Comparison of ENCODE assay signal across 1 cellular context in the genomic region with DNA sequence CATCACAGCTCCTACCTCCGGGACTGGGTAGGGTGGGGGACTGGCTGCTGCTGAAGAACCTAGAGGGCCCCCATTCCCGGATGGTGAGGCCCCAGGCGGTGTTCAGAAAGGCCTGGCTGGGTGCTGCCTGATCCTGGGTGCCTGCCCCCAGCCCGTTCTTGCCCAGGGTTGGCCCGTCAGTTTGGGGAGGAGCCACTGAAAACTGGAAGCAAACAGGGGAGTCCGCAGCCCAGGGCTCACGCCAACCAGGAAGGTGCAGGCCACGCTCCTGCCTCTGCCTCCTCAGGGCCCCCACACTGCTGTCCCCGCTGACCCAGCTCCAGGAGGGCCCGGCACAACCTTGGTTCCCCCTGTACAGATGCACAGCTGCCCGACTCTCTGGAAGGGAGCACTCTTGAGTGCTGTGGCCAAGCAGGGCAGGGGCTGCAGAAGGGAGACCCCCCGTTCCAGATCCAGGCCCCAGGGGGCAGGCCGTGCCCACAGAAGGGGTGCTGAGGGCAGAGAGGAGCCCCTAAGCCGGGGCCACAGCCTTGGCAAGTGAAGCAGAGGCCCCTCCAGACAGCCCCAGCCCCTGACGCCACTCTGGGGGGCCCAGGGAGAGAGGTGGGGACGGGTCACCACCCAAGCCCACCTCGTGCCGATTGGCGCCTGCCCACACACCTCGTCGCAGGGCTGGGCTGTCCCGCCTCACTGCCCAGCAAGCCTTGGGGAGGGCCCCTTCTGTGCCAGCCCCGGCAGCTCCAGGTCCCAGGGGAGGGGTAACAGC.
TF ChIP-seq lines count a peak whose summit lies in the region.

No MANE protein-coding gene starts in this region.

TF ChIP-seq in HepG2, 621 proteins besides CTCF, POLR2A, EP300 and RAD21 (continues in another document):
- TF ChIP-seq, protein P1, sequence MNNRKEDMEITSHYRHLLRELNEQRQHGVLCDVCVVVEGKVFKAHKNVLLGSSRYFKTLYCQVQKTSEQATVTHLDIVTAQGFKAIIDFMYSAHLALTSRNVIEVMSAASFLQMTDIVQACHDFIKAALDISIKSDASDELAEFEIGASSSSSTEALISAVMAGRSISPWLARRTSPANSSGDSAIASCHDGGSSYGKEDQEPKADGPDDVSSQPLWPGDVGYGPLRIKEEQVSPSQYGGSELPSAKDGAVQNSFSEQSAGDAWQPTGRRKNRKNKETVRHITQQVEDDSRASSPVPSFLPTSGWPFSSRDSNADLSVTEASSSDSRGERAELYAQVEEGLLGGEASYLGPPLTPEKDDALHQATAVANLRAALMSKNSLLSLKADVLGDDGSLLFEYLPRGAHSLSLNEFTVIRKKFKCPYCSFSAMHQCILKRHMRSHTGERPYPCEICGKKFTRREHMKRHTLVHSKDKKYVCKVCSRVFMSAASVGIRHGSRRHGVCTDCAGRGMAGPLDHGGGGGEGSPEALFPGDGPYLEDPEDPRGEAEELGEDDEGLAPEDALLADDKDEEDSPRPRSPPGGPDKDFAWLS (CRISPR knock-in tag; IDR thresholded peaks at IDR 0.05; ENCODE audit: borderline replicate concordance): no peak
- TF ChIP-seq MYC (CRISPR knock-in tag; IDR thresholded peaks at IDR 0.05; ENCODE audit: borderline replicate concordance) (no peak), ELF1 (CRISPR knock-in tag; IDR thresholded peaks at IDR 0.05) (peak; percentile 57), MAFG (CRISPR knock-in tag; IDR thresholded peaks at IDR 0.05) (no peak), TBX3 (IDR thresholded peaks at IDR 0.05; ENCODE audit: borderline replicate concordance) (no peak), NFYB (CRISPR knock-in tag; IDR thresholded peaks at IDR 0.05) (0 out of 2 replicates have a peak, but pooled peaks have one; percentile 10), ZNF792 (CRISPR knock-in tag; IDR thresholded peaks at IDR 0.05) (no peak), NFRKB (IDR thresholded peaks at IDR 0.05) (no peak), ZNF335 (CRISPR knock-in tag; IDR thresholded peaks at IDR 0.05) (0 out of 2 replicates have a peak, but pooled peaks have one; percentile 37), ZNF331 (CRISPR knock-in tag; IDR thresholded peaks at IDR 0.05) (0 out of 2 replicates have a peak, but pooled peaks have one; percentile 12), ZNF619 (CRISPR knock-in tag; IDR thresholded peaks at IDR 0.05) (no peak), NFIB (CRISPR knock-in tag; IDR thresholded peaks at IDR 0.05; ENCODE audit: borderline replicate concordance) (peak; percentile 79; the same call in 1 of the 2 replicates), FOSL2 (CRISPR knock-in tag; IDR thresholded peaks at IDR 0.05) (no peak), TAF15 (IDR thresholded peaks at IDR 0.05; ENCODE audit: low read depth, low read length, poor library complexity, severe bottlenecking) (no peak), XBP1 (CRISPR knock-in tag; IDR thresholded peaks at IDR 0.05) (no peak), HNF4G (IDR thresholded peaks at IDR 0.05; ENCODE audit: borderline replicate concordance, low read depth, low read length) (no peak), HNF4G (CRISPR knock-in tag; IDR thresholded peaks at IDR 0.05; ENCODE audit: borderline replicate concordance, low read depth) (0 out of 2 replicates have a peak, but pooled peaks have one; percentile 25), ZNF761 (CRISPR knock-in tag; conservative IDR thresholded peaks at IDR 0.05) (no peak), PITX1 (CRISPR knock-in tag; IDR thresholded peaks at IDR 0.05) (no peak), KDM4B (CRISPR knock-in tag; IDR thresholded peaks at IDR 0.05) (no peak), ZNF747 (CRISPR knock-in tag; IDR thresholded peaks at IDR 0.05; ENCODE audit: borderline replicate concordance) (no peak), TCF7L2 (IDR thresholded peaks at IDR 0.05; ENCODE audit: low read depth, low read length) (no peak), ZNF878 (CRISPR knock-in tag; IDR thresholded peaks at IDR 0.05) (no peak), RORA (CRISPR knock-in tag; IDR thresholded peaks at IDR 0.05) (no peak), ZNF709 (CRISPR knock-in tag; IDR thresholded peaks at IDR 0.05) (no peak), ELF3 (CRISPR knock-in tag; IDR thresholded peaks at IDR 0.05) (peak; percentile 52; the same call in 1 of the 2 replicates), EZH2 (conservative IDR thresholded peaks at IDR 0.05; ENCODE audit: low read depth, low read length) (no peak), ZBTB7B (CRISPR knock-in tag; IDR thresholded peaks at IDR 0.05) (no peak), HNRNPH1 (optimal IDR thresholded peaks at IDR 0.05; ENCODE audit: low read depth, low read length) (no peak), MAFK (conservative IDR thresholded peaks at IDR 0.05 in 1 of 2, IDR thresholded peaks at IDR 0.05 in 1 of 2; ENCODE audit: low read length in 2 of 2) (no peak)
- TF ChIP-seq, protein P2, sequence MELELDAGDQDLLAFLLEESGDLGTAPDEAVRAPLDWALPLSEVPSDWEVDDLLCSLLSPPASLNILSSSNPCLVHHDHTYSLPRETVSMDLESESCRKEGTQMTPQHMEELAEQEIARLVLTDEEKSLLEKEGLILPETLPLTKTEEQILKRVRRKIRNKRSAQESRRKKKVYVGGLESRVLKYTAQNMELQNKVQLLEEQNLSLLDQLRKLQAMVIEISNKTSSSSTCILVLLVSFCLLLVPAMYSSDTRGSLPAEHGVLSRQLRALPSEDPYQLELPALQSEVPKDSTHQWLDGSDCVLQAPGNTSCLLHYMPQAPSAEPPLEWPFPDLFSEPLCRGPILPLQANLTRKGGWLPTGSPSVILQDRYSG (CRISPR knock-in tag; IDR thresholded peaks at IDR 0.05): no peak
- TF ChIP-seq, protein P3, sequence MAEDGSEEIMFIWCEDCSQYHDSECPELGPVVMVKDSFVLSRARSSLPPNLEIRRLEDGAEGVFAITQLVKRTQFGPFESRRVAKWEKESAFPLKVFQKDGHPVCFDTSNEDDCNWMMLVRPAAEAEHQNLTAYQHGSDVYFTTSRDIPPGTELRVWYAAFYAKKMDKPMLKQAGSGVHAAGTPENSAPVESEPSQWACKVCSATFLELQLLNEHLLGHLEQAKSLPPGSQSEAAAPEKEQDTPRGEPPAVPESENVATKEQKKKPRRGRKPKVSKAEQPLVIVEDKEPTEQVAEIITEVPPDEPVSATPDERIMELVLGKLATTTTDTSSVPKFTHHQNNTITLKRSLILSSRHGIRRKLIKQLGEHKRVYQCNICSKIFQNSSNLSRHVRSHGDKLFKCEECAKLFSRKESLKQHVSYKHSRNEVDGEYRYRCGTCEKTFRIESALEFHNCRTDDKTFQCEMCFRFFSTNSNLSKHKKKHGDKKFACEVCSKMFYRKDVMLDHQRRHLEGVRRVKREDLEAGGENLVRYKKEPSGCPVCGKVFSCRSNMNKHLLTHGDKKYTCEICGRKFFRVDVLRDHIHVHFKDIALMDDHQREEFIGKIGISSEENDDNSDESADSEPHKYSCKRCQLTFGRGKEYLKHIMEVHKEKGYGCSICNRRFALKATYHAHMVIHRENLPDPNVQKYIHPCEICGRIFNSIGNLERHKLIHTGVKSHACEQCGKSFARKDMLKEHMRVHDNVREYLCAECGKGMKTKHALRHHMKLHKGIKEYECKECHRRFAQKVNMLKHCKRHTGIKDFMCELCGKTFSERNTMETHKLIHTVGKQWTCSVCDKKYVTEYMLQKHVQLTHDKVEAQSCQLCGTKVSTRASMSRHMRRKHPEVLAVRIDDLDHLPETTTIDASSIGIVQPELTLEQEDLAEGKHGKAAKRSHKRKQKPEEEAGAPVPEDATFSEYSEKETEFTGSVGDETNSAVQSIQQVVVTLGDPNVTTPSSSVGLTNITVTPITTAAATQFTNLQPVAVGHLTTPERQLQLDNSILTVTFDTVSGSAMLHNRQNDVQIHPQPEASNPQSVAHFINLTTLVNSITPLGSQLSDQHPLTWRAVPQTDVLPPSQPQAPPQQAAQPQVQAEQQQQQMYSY (CRISPR knock-in tag; IDR thresholded peaks at IDR 0.05): no peak
- TF ChIP-seq, protein P4, sequence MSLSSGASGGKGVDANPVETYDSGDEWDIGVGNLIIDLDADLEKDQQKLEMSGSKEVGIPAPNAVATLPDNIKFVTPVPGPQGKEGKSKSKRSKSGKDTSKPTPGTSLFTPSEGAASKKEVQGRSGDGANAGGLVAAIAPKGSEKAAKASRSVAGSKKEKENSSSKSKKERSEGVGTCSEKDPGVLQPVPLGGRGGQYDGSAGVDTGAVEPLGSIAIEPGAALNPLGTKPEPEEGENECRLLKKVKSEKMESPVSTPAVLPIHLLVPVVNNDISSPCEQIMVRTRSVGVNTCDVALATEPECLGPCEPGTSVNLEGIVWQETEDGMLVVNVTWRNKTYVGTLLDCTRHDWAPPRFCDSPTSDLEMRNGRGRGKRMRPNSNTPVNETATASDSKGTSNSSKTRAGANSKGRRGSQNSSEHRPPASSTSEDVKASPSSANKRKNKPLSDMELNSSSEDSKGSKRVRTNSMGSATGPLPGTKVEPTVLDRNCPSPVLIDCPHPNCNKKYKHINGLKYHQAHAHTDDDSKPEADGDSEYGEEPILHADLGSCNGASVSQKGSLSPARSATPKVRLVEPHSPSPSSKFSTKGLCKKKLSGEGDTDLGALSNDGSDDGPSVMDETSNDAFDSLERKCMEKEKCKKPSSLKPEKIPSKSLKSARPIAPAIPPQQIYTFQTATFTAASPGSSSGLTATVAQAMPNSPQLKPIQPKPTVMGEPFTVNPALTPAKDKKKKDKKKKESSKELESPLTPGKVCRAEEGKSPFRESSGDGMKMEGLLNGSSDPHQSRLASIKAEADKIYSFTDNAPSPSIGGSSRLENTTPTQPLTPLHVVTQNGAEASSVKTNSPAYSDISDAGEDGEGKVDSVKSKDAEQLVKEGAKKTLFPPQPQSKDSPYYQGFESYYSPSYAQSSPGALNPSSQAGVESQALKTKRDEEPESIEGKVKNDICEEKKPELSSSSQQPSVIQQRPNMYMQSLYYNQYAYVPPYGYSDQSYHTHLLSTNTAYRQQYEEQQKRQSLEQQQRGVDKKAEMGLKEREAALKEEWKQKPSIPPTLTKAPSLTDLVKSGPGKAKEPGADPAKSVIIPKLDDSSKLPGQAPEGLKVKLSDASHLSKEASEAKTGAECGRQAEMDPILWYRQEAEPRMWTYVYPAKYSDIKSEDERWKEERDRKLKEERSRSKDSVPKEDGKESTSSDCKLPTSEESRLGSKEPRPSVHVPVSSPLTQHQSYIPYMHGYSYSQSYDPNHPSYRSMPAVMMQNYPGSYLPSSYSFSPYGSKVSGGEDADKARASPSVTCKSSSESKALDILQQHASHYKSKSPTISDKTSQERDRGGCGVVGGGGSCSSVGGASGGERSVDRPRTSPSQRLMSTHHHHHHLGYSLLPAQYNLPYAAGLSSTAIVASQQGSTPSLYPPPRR (CRISPR knock-in tag; IDR thresholded peaks at IDR 0.05; ENCODE audit: borderline replicate concordance): no peak
- TF ChIP-seq, protein P5, sequence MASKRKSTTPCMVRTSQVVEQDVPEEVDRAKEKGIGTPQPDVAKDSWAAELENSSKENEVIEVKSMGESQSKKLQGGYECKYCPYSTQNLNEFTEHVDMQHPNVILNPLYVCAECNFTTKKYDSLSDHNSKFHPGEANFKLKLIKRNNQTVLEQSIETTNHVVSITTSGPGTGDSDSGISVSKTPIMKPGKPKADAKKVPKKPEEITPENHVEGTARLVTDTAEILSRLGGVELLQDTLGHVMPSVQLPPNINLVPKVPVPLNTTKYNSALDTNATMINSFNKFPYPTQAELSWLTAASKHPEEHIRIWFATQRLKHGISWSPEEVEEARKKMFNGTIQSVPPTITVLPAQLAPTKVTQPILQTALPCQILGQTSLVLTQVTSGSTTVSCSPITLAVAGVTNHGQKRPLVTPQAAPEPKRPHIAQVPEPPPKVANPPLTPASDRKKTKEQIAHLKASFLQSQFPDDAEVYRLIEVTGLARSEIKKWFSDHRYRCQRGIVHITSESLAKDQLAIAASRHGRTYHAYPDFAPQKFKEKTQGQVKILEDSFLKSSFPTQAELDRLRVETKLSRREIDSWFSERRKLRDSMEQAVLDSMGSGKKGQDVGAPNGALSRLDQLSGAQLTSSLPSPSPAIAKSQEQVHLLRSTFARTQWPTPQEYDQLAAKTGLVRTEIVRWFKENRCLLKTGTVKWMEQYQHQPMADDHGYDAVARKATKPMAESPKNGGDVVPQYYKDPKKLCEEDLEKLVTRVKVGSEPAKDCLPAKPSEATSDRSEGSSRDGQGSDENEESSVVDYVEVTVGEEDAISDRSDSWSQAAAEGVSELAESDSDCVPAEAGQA (IDR thresholded peaks at IDR 0.05; ENCODE audit: low read depth): no peak
- TF ChIP-seq, protein P5 (CRISPR knock-in tag; IDR thresholded peaks at IDR 0.05; ENCODE audit: borderline replicate concordance): no peak
- TF ChIP-seq, protein P6, sequence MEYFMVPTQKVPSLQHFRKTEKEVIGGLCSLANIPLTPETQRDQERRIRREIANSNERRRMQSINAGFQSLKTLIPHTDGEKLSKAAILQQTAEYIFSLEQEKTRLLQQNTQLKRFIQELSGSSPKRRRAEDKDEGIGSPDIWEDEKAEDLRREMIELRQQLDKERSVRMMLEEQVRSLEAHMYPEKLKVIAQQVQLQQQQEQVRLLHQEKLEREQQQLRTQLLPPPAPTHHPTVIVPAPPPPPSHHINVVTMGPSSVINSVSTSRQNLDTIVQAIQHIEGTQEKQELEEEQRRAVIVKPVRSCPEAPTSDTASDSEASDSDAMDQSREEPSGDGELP (IDR thresholded peaks at IDR 0.05; ENCODE audit: borderline replicate concordance, low read depth): no peak
- TF ChIP-seq, protein P7, sequence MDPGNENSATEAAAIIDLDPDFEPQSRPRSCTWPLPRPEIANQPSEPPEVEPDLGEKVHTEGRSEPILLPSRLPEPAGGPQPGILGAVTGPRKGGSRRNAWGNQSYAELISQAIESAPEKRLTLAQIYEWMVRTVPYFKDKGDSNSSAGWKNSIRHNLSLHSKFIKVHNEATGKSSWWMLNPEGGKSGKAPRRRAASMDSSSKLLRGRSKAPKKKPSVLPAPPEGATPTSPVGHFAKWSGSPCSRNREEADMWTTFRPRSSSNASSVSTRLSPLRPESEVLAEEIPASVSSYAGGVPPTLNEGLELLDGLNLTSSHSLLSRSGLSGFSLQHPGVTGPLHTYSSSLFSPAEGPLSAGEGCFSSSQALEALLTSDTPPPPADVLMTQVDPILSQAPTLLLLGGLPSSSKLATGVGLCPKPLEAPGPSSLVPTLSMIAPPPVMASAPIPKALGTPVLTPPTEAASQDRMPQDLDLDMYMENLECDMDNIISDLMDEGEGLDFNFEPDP (CRISPR knock-in tag; conservative IDR thresholded peaks at IDR 0.05): 0 out of 2 replicates have a peak, but pooled peaks have one; percentile 39
- TF ChIP-seq, protein P8, sequence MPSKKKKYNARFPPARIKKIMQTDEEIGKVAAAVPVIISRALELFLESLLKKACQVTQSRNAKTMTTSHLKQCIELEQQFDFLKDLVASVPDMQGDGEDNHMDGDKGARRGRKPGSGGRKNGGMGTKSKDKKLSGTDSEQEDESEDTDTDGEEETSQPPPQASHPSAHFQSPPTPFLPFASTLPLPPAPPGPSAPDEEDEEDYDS (CRISPR knock-in tag; IDR thresholded peaks at IDR 0.05): peak; percentile 91
